Comparison of ENCODE assay signal across 8 cellular contexts in the genomic region with DNA sequence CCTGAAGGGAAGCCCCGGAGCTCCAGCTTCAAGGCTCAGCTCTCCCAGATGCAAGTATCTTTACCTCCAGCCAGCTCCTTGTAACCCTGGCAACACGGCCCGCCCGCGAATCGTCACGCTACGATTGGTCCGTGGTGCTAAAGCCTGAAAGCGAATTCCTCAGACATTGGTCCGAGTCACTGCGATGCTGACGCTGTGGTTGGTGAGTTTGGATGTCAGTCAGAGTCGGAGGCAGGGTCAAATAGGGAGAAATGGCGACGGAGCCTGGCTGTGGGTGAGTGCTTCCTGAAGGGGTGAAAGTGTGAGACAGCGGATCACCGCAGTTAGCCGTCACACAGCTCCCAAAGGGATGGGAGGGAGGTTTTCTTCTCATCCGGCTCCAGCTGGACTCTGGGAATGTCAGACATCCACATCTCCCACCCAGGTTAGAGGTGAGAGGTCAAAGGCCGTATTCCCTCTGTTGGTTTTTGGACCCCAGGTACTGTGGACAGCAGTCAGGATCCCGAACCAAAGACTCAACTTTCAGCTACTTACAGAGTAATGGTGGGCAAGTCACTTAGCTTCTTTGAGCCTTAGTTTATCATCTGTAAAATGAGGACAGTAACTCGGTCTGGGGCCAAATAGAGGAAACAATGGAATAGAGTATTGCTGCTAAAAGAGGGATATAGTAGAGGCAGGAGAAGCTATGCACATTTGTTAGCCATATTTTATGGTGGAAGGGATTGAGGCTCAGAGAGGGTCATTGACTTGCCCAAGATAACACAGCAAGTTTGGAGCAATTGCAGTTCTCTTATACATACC. TPM values are rescaled to one million over a fixed set of nuclear protein-coding genes. Genes with fewer than 3 reads are reported as not detected.
DNase-seq lines count a peak whose midpoint lies in the region; ATAC-seq and TF ChIP-seq lines count a peak whose summit lies in the region.

ZSWIM1 (plus strand) TSS at position 240 of the 801 bp plus-strand sequence. CDS start 1,366 bp downstream, outside the sequence.

- no peaks in the 10 kb centered on the region for H3K27me3 Mint-ChIP-seq in activated naive CD8-positive, alpha-beta T cell treated with anti-CD3 and anti-CD28 coated beads for 36 hours

- peaks cover 21% of the 10 kb centered on the region for H3K36me3 Mint-ChIP-seq in activated naive CD8-positive, alpha-beta T cell treated with anti-CD3 and anti-CD28 coated beads for 36 hours

- peaks cover 40% of the 10 kb centered on the region for H3K4me1 Mint-ChIP-seq in activated naive CD8-positive, alpha-beta T cell treated with anti-CD3 and anti-CD28 coated beads for 36 hours

- no peaks in the 10 kb centered on the region for H3K9me3 ChIP-seq in osteoblast (ENCODE audit: low read depth, low read length)
- no peaks in the 10 kb centered on the region for H3K9me3 ChIP-seq in thoracic aorta

- H4K20me1 ChIP-seq in osteoblast (ENCODE audit: insufficient read depth, low read length), result peaks cover 6% of the 10 kb centered on the region

- peak within 1 kb of the TSS; percentile 45 for H2AFZ ChIP-seq in osteoblast (ENCODE audit: low read length)

- H3K36me3 ChIP-seq in osteoblast (ENCODE audit: insufficient read depth, low read length), result peaks cover 29% of the 10 kb centered on the region
- H3K36me3 ChIP-seq in thoracic aorta, result peaks cover 19% of the 10 kb centered on the region

- H3K4me3 Mint-ChIP-seq in activated naive CD8-positive, alpha-beta T cell treated with anti-CD3 and anti-CD28 coated beads for 36 hours, result peak within 1 kb of the TSS; percentile 94

- ATAC-seq in HG02642 (IDR thresholded peaks at IDR 0.05; ENCODE audit: poor library complexity, unreplicated experiment), result peak; percentile 98
- peak; percentile 98 for ATAC-seq in thoracic aorta (ENCODE audit: insufficient number of reproducible peaks, low FRiP score, low read depth)

- H3K27me3 ChIP-seq in osteoblast (ENCODE audit: insufficient read depth, low read length) (no peaks in the 10 kb centered on the region), thoracic aorta (replicated peaks; ENCODE audit: insufficient read depth) (no peaks in the 10 kb centered on the region)

- TF ChIP-seq CTCF in osteoblast (IDR thresholded peaks at IDR 0.05; ENCODE audit: extremely low read depth, low read depth, low read length), result no peak
- no peak for TF ChIP-seq CTCF in thoracic aorta (IDR thresholded peaks at IDR 0.05)

- H3K4me2 ChIP-seq in osteoblast (ENCODE audit: insufficient read depth, low read length), result peak within 1 kb of the TSS; percentile 95

- H3K27ac Mint-ChIP-seq in activated naive CD8-positive, alpha-beta T cell treated with anti-CD3 and anti-CD28 coated beads for 36 hours, result peak within 1 kb of the TSS; percentile 94

- H3K79me2 ChIP-seq in osteoblast (ENCODE audit: insufficient read depth, low read length), result peaks cover 25% of the 10 kb centered on the region

- intact Hi-C loops in head of caudate nucleus (cut with DNase I), result no loop called here

- peaks cover 19% of the 10 kb centered on the region for H3K4me1 ChIP-seq in osteoblast (ENCODE audit: insufficient read depth, low read length)
- peaks cover 10 to 12% of the 10 kb centered on the region in 2 donors for H3K4me1 ChIP-seq in thoracic aorta (ENCODE audit: control insufficient read depth in 1 of 2, low read depth in 2 of 2)

- TF ChIP-seq POLR2A in GM10847 (IDR thresholded peaks at IDR 0.05; ENCODE audit: extremely low read depth, insufficient read length), result peak; percentile 77

- peak; percentile 98 for DNase-seq in NCI-H1105 (lab: John Stamatoyannopoulos, UW)
- peak; percentile 93 for DNase-seq in SKM-1 (lab: John Stamatoyannopoulos, UW; ENCODE audit: unreplicated experiment)
- peak; percentile 97 for DNase-seq in activated naive CD8-positive, alpha-beta T cell treated with anti-CD3 and anti-CD28 coated beads for 36 hours
- DNase-seq in head of caudate nucleus, result peak; percentile 98 to 100 (median 100)
- peak; percentile 99 for DNase-seq in osteoblast (ENCODE audit: insufficient read length, low spot score, missing footprints)
- peak; percentile 98 for DNase-seq in thoracic aorta (ENCODE audit: low spot score)

- peak within 1 kb of the TSS; percentile 76 for H3K27ac ChIP-seq in osteoblast (ENCODE audit: low read depth, low read length)
- H3K27ac ChIP-seq in thoracic aorta, result peak within 1 kb of the TSS; percentile 84 to 86

- peak within 1 kb of the TSS; percentile 81 for H3K4me3 ChIP-seq in osteoblast (ENCODE audit: insufficient read depth, low read length)
- peak within 1 kb of the TSS; percentile 82 for H3K4me3 ChIP-seq in thoracic aorta

- H3K9me3 Mint-ChIP-seq in activated naive CD8-positive, alpha-beta T cell treated with anti-CD3 and anti-CD28 coated beads for 36 hours, result no peaks in the 10 kb centered on the region

RNA-seq across cellular contexts. Expression of gene ZSWIM1, which starts in this region (rescaled TPM):
- 10 to 100 TPM; 10.6 to 11.1 TPM for total RNA-seq in activated naive CD8-positive, alpha-beta T cell treated with anti-CD3 and anti-CD28 coated beads for 36 hours
- total RNA-seq in osteoblast (7.6 and 8.8 TPM in 2 replicates), thoracic aorta (1 to 10 TPM; 6.4 to 7.4 TPM)

Comparison
In these comparisons a context has a peak if more than half of its experiments do, and no peak if none do; other contexts are left out.
1. Peak in every context shown above with its lines: DNase-seq, ATAC-seq, H3K4me3 ChIP-seq and H3K27ac ChIP-seq.